ENCODE assay signal across 8 cellular contexts in genomic region chr6:159044899-159045727, GRCh38. TPM values are rescaled to one million over a fixed set of nuclear protein-coding genes. Genes with fewer than 3 reads are reported as not detected.
DNase-seq lines count a peak whose midpoint lies in the region; ATAC-seq and TF ChIP-seq lines count a peak whose summit lies in the region.

Gene TAGAP, minus strand, starts transcription at chr6:159044991. Its CDS starts 845 bp downstream, at chr6:159044146.

- peak within 1 kb of the TSS; percentile 96 for H3K4me3 Mint-ChIP-seq in T-helper 1 cell treated with Interleukin-12 subunit alpha and Interleukin-12 subunit beta and Interleukin-4 antibody, amounts not matched to agents 30 μg/mL and 1 μg/mL, for 36 hours

- no peak within 1 kb of the TSS for H3K9ac ChIP-seq in adipocyte (ENCODE audit: low read length)

- no peaks in the 10 kb centered on the region for H3K9me3 Mint-ChIP-seq in T-helper 1 cell treated with Interleukin-12 subunit alpha and Interleukin-12 subunit beta and Interleukin-4 antibody, amounts not matched to agents 30 μg/mL and 1 μg/mL, for 36 hours

- TF ChIP-seq CTCF in mucosa of descending colon (IDR thresholded peaks at IDR 0.05): no peak

- H3K27ac Mint-ChIP-seq in T-helper 1 cell treated with Interleukin-12 subunit alpha and Interleukin-12 subunit beta and Interleukin-4 antibody, amounts not matched to agents 30 μg/mL and 1 μg/mL, for 36 hours: peak within 1 kb of the TSS; percentile 97

- peaks cover 27% of the 10 kb centered on the region for H3K27me3 ChIP-seq in adipocyte (replicated peaks; ENCODE audit: control insufficient read depth, insufficient read depth, low read length)

- peaks cover 64% of the 10 kb centered on the region for H3K4me1 Mint-ChIP-seq in T-helper 1 cell treated with Interleukin-12 subunit alpha and Interleukin-12 subunit beta and Interleukin-4 antibody, amounts not matched to agents 30 μg/mL and 1 μg/mL, for 36 hours (ENCODE audit: low read depth)

- no peaks in the 10 kb centered on the region for H3K9me3 ChIP-seq in adipocyte (ENCODE audit: control insufficient read depth, low read length)
- H3K9me3 ChIP-seq in mucosa of descending colon: no peaks in the 10 kb centered on the region

- H3K36me3 Mint-ChIP-seq in T-helper 1 cell treated with Interleukin-12 subunit alpha and Interleukin-12 subunit beta and Interleukin-4 antibody, amounts not matched to agents 30 μg/mL and 1 μg/mL, for 36 hours (ENCODE audit: low read depth): peaks cover 43% of the 10 kb centered on the region

- peaks cover 3% of the 10 kb centered on the region for H3K27me3 Mint-ChIP-seq in T-helper 1 cell treated with Interleukin-12 subunit alpha and Interleukin-12 subunit beta and Interleukin-4 antibody, amounts not matched to agents 30 μg/mL and 1 μg/mL, for 36 hours (ENCODE audit: low read depth)

- H3K4me1 ChIP-seq in adipocyte (ENCODE audit: control insufficient read depth, insufficient read depth, low read length): peaks cover 14% of the 10 kb centered on the region
- no peaks in the 10 kb centered on the region for H3K4me1 ChIP-seq in mucosa of descending colon (ENCODE audit: low read depth)

- H3K4me3 ChIP-seq in adipocyte (ENCODE audit: low read length) (no peak within 1 kb of the TSS), mucosa of descending colon (peak within 1 kb of the TSS; percentile 6)

- intact Hi-C loops in mucosa of descending colon (cut with DNase I, micrococcal nuclease): no loop called here

- ATAC-seq in HG03159 (IDR thresholded peaks at IDR 0.05; ENCODE audit: unreplicated experiment) (peak; percentile 87), mucosa of descending colon (peak; percentile 78)

- H3K36me3 ChIP-seq in adipocyte (ENCODE audit: control insufficient read depth, insufficient read depth, low read length, severe bottlenecking) (no peaks in the 10 kb centered on the region), mucosa of descending colon (ENCODE audit: low read depth) (no peaks in the 10 kb centered on the region)

- DNase-seq in NCI-H524 (lab: John Stamatoyannopoulos, UW) (peak; percentile 36 to 60), NCI-H524 treated with DMSO at 0.1 percent for 48 hours (lab: John Stamatoyannopoulos, UW) (no peak), adipocyte (ENCODE audit: low read depth) (peak; percentile 42), mucosa of descending colon (peak; percentile 66 to 85 (median 78)), occipital lobe (lab: John Stamatoyannopoulos, UW) (no peak)
- peak; percentile 62 to 82 for DNase-seq in stimulated activated CD8-positive, alpha-beta memory T cell treated with anti-CD3 and anti-CD28 coated beads, Interleukin-7, amount 100 ng/mL, for 48 hours (ENCODE audit: extremely low read depth in 1 of 2, low read depth in 1 of 2)

RNA-seq across cellular contexts. Expression of gene TAGAP, which starts in this region (rescaled TPM):
- 1 to 10 TPM; 2.0 to 4.1 (median 3.7) TPM for total RNA-seq in mucosa of descending colon
- total RNA-seq in occipital lobe: 1.4 TPM

Comparison
In these comparisons a context has a peak if more than half of its experiments do, and no peak if none do; other contexts are left out.
1. DNase-seq: peak in NCI-H524 (2 of 2), adipocyte (single experiment), mucosa of descending colon (3 of 3) and stimulated activated CD8-positive, alpha-beta memory T cell treated with anti-CD3 and anti-CD28 coated beads, Interleukin-7, amount 100 ng/mL, for 48 hours (2 of 2); none in NCI-H524 treated with DMSO at 0.1 percent for 48 hours (single experiment) and occipital lobe (single experiment).